Comparison of ENCODE assay signal across 1 cellular context in genomic region chr3:81302045-81302444, GRCh38.
TF ChIP-seq lines count a peak whose summit lies in the region.

No MANE protein-coding gene starts in this region.

TF ChIP-seq in GM23338, 12 proteins besides CTCF, POLR2A, EP300 and RAD21 (continued from another document):
- TF ChIP-seq ZNF462 (CRISPR knock-in tag; IDR thresholded peaks at IDR 0.05) (no peak), ETS1 (IDR thresholded peaks at IDR 0.05) (no peak), ZNF114 (CRISPR knock-in tag; IDR thresholded peaks at IDR 0.05) (no peak)
TF ChIP-seq in GM23338: peak in this region for 0.
